ENCODE assay signal across 8 cellular contexts in genomic region chr6:21586760-21587181, GRCh38.
DNase-seq lines count a peak whose midpoint lies in the region; TF ChIP-seq lines count a peak whose summit lies in the region.

No MANE protein-coding gene starts in this region.

- no peaks in the 10 kb centered on the region for H3K36me3 ChIP-seq in muscle layer of colon (ENCODE audit: insufficient read depth, low read length)

- no peak overlapping the region for H3K27ac Mint-ChIP-seq in activated naive CD4-positive, alpha-beta T cell treated with anti-CD3 and anti-CD28 coated beads, Interleukin-2, amount 50 U/mL, for 24 hours

- H3K27ac ChIP-seq in coronary artery (peak overlapping the region; percentile 82 to 90), muscle layer of colon (ENCODE audit: low read depth, low read length) (no peak overlapping the region)

- peak overlapping the region; percentile 94 for H3K4me3 ChIP-seq in coronary artery
- H3K4me3 ChIP-seq in muscle layer of colon (ENCODE audit: low read depth in 1 of 2, low read length in 2 of 2): peak overlapping the region; percentile 79 to 97

- no peak overlapping the region for H3K9ac ChIP-seq in muscle layer of colon (ENCODE audit: low read length)

- peaks cover 12% of the 10 kb centered on the region for H3K4me1 Mint-ChIP-seq in activated naive CD4-positive, alpha-beta T cell treated with anti-CD3 and anti-CD28 coated beads, Interleukin-2, amount 50 U/mL, for 24 hours

- H3K9me3 ChIP-seq in muscle layer of colon (ENCODE audit: low read length): no peaks in the 10 kb centered on the region

- no peak for DNase-seq in activated naive CD4-positive, alpha-beta T cell treated with Interleukin-2 at 50 U/mL for 16 hours
- peak; percentile 82 for DNase-seq in NCI-H1694 (lab: John Stamatoyannopoulos, UW)
- no peak for DNase-seq in coronary artery (ENCODE audit: low spot score)
- DNase-seq in DMS153 treated with DMSO at 0.1 percent for 48 hours (lab: John Stamatoyannopoulos, UW; ENCODE audit: unreplicated experiment): no peak
- no peak for DNase-seq in central memory CD4-positive, alpha-beta T cell
- no peak for DNase-seq in stimulated activated CD4-positive, alpha-beta T cell treated with anti-CD3 and anti-CD28 coated beads, Interleukin-4, amount 100 ng/mL, for 1 hour

- H3K27me3 ChIP-seq in muscle layer of colon (ENCODE audit: control insufficient read depth in 1 of 2, insufficient read depth in 2 of 2, low read length in 2 of 2): no peaks in the 10 kb centered on the region

- no peaks in the 10 kb centered on the region for H3K36me3 Mint-ChIP-seq in activated naive CD4-positive, alpha-beta T cell treated with anti-CD3 and anti-CD28 coated beads, Interleukin-2, amount 50 U/mL, for 24 hours

- H3K4me1 ChIP-seq in muscle layer of colon (ENCODE audit: insufficient read depth, low read length): peaks cover 5% of the 10 kb centered on the region

- peak overlapping the region; percentile 88 for H3K4me3 Mint-ChIP-seq in activated naive CD4-positive, alpha-beta T cell treated with anti-CD3 and anti-CD28 coated beads, Interleukin-2, amount 50 U/mL, for 24 hours

- peaks cover 28% of the 10 kb centered on the region for H3K27me3 Mint-ChIP-seq in activated naive CD4-positive, alpha-beta T cell treated with anti-CD3 and anti-CD28 coated beads, Interleukin-2, amount 50 U/mL, for 24 hours

- no peak for TF ChIP-seq CTCF in coronary artery (IDR thresholded peaks at IDR 0.05)

- H3K9me3 Mint-ChIP-seq in activated naive CD4-positive, alpha-beta T cell treated with anti-CD3 and anti-CD28 coated beads, Interleukin-2, amount 50 U/mL, for 24 hours: peaks cover 9% of the 10 kb centered on the region
